In the genomic region with DNA sequence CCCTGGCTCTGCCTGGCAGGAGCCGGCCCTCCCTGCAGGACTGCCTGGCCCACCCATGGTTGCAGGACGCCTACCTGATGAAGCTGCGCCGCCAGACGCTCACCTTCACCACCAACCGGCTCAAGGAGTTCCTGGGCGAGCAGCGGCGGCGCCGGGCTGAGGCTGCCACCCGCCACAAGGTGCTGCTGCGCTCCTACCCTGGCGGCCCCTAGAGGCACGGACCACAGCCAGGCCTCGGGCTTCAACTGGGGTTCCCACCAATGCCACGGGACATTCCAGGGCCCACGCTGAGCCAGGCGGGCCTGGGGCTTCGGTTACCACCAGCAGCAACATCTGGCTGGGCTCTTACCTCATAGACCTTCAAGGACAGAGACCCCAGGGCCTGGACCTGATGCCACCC, we compare ENCODE assay signal across 1 cellular context.
TF ChIP-seq lines count a peak whose summit lies in the region.

No MANE protein-coding gene starts in this region.

TF ChIP-seq in H1, 55 proteins besides CTCF, POLR2A, EP300 and RAD21:
- TF ChIP-seq SIX5 (IDR thresholded peaks at IDR 0.05; ENCODE audit: low read depth, low read length) (no peak), TAF7 (optimal IDR thresholded peaks at IDR 0.05; ENCODE audit: borderline replicate concordance, low read depth, low read length) (no peak), GABPA (IDR thresholded peaks at IDR 0.05; ENCODE audit: borderline replicate concordance, insufficient read depth, low read length) (peak; percentile 16; the same call in 1 of the 2 replicates), JUN (IDR thresholded peaks at IDR 0.05; ENCODE audit: low read depth, low read length) (no peak), EGR1 (IDR thresholded peaks at IDR 0.05; ENCODE audit: borderline replicate concordance, low read depth, low read length) (peak; percentile 66; the same call in 1 of the 2 replicates), TEAD4 (IDR thresholded peaks at IDR 0.05; ENCODE audit: low read depth, low read length) (peak; percentile 93), KDM4A (IDR thresholded peaks at IDR 0.05; ENCODE audit: low read depth, low read length, severe bottlenecking) (no peak)
- TF ChIP-seq, protein P1, sequence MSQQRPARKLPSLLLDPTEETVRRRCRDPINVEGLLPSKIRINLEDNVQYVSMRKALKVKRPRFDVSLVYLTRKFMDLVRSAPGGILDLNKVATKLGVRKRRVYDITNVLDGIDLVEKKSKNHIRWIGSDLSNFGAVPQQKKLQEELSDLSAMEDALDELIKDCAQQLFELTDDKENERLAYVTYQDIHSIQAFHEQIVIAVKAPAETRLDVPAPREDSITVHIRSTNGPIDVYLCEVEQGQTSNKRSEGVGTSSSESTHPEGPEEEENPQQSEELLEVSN (IDR thresholded peaks at IDR 0.05) = 0 out of 2 replicates have a peak, but pooled peaks have one; percentile 31
- TF ChIP-seq, protein P2, sequence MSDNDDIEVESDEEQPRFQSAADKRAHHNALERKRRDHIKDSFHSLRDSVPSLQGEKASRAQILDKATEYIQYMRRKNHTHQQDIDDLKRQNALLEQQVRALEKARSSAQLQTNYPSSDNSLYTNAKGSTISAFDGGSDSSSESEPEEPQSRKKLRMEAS (IDR thresholded peaks at IDR 0.05) = peak; percentile 59
TF ChIP-seq in H1: peak in this region for 5.
